ENCODE assay signal across 23 cellular contexts in the genomic region with DNA sequence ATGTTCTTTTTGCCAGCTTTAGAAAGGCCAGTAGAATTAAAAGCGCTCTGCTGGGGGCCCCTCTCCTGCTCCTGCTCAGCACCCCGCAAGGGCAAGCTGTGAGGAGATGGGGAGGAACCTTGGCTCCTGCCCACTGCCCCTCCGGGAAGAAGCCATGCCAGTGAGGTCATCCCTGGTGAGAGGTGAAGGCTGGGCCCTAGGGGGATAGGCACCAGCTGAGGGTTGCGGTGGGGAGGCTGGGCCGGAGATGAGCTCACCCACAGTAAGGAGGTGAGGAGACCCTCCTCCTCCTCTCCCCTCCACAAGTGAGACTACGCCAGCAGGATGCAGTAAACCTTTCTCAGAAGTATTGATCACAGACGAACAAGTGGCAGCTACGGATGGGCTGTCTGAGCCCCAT. TPM values are rescaled to one million over a fixed set of nuclear protein-coding genes. Genes with fewer than 3 reads are reported as not detected.
DNase-seq lines count a peak whose midpoint lies in the region; ATAC-seq and TF ChIP-seq lines count a peak whose summit lies in the region.
"Had no signal": no experiment of that assay in that cellular context is flagged by ENCODE, and none has a peak within 500 bp of the region (broad histone marks: within the 10 kb centered on the region; RNA-seq: fewer than 3 reads in every experiment).

No MANE protein-coding gene starts in this region.

- no peak for TF ChIP-seq EP300 in upper lobe of left lung (IDR thresholded peaks at IDR 0.05)

- H2BK15ac ChIP-seq in mesendoderm (replicated peaks; ENCODE audit: low read depth): no peak overlapping the region

- TF ChIP-seq POLR2A in spleen (IDR thresholded peaks at IDR 0.05) (no peak), upper lobe of left lung (IDR thresholded peaks at IDR 0.05) (no peak)

- H3K23ac ChIP-seq in mesendoderm (ENCODE audit: low read length): no peak overlapping the region

- no CpG with 5 or more reads among the region's 8 CpGs for WGBS in mesendoderm (ENCODE audit: extremely low coverage, insufficient coverage, low lambda C conversion rate)
- WGBS in spleen, 5 donors: 67 to 79% (median 75%) methylated on average over 7 to 8 of the region's 8 CpGs
- WGBS in upper lobe of left lung, 2 donors: 56 to 83% methylated on average over 6 to 8 of the region's 8 CpGs

- H3K79me1 ChIP-seq in mesendoderm (ENCODE audit: low read length): no peaks in the 10 kb centered on the region

- no peaks in the 10 kb centered on the region for H3K79me2 ChIP-seq in mesendoderm (ENCODE audit: control insufficient read depth, insufficient read depth, low read length)

- no peak for TF ChIP-seq CTCF in spleen (IDR thresholded peaks at IDR 0.05 in 8 of 11, conservative IDR thresholded peaks at IDR 0.05 in 3 of 11)
- no peak for TF ChIP-seq CTCF in upper lobe of left lung (IDR thresholded peaks at IDR 0.05)

- no peak overlapping the region for H2BK5ac ChIP-seq in mesendoderm (ENCODE audit: low read length)

- no peak overlapping the region for H3K27ac Mint-ChIP-seq in activated CD4-positive, alpha-beta memory T cell treated with anti-CD3 and anti-CD28 coated beads, Interleukin-2, amount 10 ng/mL, durations not matched to agents 7 days and 5 days
- H3K27ac Mint-ChIP-seq: CD14-positive monocyte, HFFc6 had no signal

- CTCF ChIA-PET in activated CD4-positive, alpha-beta memory T cell treated with anti-CD3 and anti-CD28 coated beads, Interleukin-2, amount 10 ng/mL, durations not matched to agents 7 days and 5 days (lab: Charles Lee): no interaction called here

- H3K27ac ChIP-seq in mesendoderm (ENCODE audit: low read depth, low read length): no peak overlapping the region
- H3K27ac ChIP-seq in spleen: no peak overlapping the region
- no peak overlapping the region for H3K27ac ChIP-seq in upper lobe of left lung
- H3K27ac ChIP-seq: GM23248, HL-60 had no signal

- H2AK5ac ChIP-seq in mesendoderm (ENCODE audit: low read length): no peak overlapping the region

- H3K27me3 ChIP-seq in mesendoderm (ENCODE audit: insufficient read depth, low read length, poor library complexity) (no peaks in the 10 kb centered on the region), spleen (replicated peaks in 1 of 7) (no peaks in the 10 kb centered on the region), upper lobe of left lung (no peaks in the 10 kb centered on the region)

- H3K36me3 Mint-ChIP-seq in activated CD4-positive, alpha-beta memory T cell treated with anti-CD3 and anti-CD28 coated beads, Interleukin-2, amount 10 ng/mL, durations not matched to agents 7 days and 5 days (ENCODE audit: low read depth): no peaks in the 10 kb centered on the region
- H3K36me3 Mint-ChIP-seq: CD14-positive monocyte; CD4-positive, alpha-beta memory T cell had no signal

- H3K36me3 ChIP-seq in mesendoderm (ENCODE audit: control insufficient read depth, insufficient read depth, low read length) (no peaks in the 10 kb centered on the region), spleen (no peaks in the 10 kb centered on the region), upper lobe of left lung (no peaks in the 10 kb centered on the region)

- peaks cover 3% of the 10 kb centered on the region for H3K27me3 Mint-ChIP-seq in activated CD4-positive, alpha-beta memory T cell treated with anti-CD3 and anti-CD28 coated beads, Interleukin-2, amount 10 ng/mL, durations not matched to agents 7 days and 5 days

- no peak overlapping the region for H3K4ac ChIP-seq in mesendoderm (ENCODE audit: low read depth, low read length)

- no peak overlapping the region for H3K4me2 ChIP-seq in mesendoderm (ENCODE audit: low read length)

- DNase-seq in Daoy (ENCODE audit: low read depth): peak; percentile 71
- DNase-seq in HT1080 (ENCODE audit: low read depth): peak; percentile 24
- DNase-seq in mesendoderm: peak; percentile 13
- DNase-seq in spleen: peak; percentile 57
- DNase-seq in activated CD4-positive, alpha-beta memory T cell treated with anti-CD3 and anti-CD28 coated beads, Interleukin-2, amount 10 ng/mL, durations not matched to agents 7 days and 5 days: no peak
- DNase-seq in NCI-H1694 treated with DMSO at 0.1 percent for 48 hours (lab: John Stamatoyannopoulos, UW): no peak
- no peak for DNase-seq in upper lobe of left lung
- DNase-seq: AML-193; CD4-positive, alpha-beta memory T cell; DMS 273 treated with DMSO at 0.1 percent for 48 hours; DMS53; DND-41; GDM1; GM23248; HCEC 1CT; HFFc6; IMR-90 had no signal

- POLR2A ChIA-PET in activated CD4-positive, alpha-beta memory T cell treated with anti-CD3 and anti-CD28 coated beads, Interleukin-2, amount 10 ng/mL, durations not matched to agents 7 days and 5 days (lab: Charles Lee): no interaction called here

- no peak overlapping the region for H3K4me3 Mint-ChIP-seq in activated CD4-positive, alpha-beta memory T cell treated with anti-CD3 and anti-CD28 coated beads, Interleukin-2, amount 10 ng/mL, durations not matched to agents 7 days and 5 days
- H3K4me3 Mint-ChIP-seq: CD14-positive monocyte; CD4-positive, alpha-beta memory T cell; HFFc6 had no signal

- H4K8ac ChIP-seq in mesendoderm (ENCODE audit: low read depth, low read length): no peak overlapping the region

- no peak overlapping the region for H2BK120ac ChIP-seq in mesendoderm (ENCODE audit: low read depth, low read length)

- no peaks in the 10 kb centered on the region for H3K4me1 Mint-ChIP-seq in activated CD4-positive, alpha-beta memory T cell treated with anti-CD3 and anti-CD28 coated beads, Interleukin-2, amount 10 ng/mL, durations not matched to agents 7 days and 5 days
- H3K4me1 Mint-ChIP-seq: CD14-positive monocyte; CD4-positive, alpha-beta memory T cell had no signal

- no peak overlapping the region for H3K56ac ChIP-seq in mesendoderm (ENCODE audit: low read length)

- ATAC-seq in GM21576 (IDR thresholded peaks at IDR 0.05; ENCODE audit: unreplicated experiment) (no peak), upper lobe of left lung (ENCODE audit: low FRiP score in 2 of 2) (no peak)
- ATAC-seq: GM12878, K562 had no signal

- H3K18ac ChIP-seq in mesendoderm (ENCODE audit: low read length): no peak overlapping the region

- no peak overlapping the region for H4K5ac ChIP-seq in mesendoderm (ENCODE audit: low read length)

- intact Hi-C loops in spleen (cut with DNase I; ENCODE audit: low total_unique reads): no loop called here

- H3K4me1 ChIP-seq in mesendoderm (ENCODE audit: control insufficient read depth, low read depth, low read length) (no peaks in the 10 kb centered on the region), spleen (peaks cover 0 to 30% (median 0%) of the 10 kb centered on the region in 6 donors), upper lobe of left lung (no peaks in the 10 kb centered on the region)

- no peaks in the 10 kb centered on the region for H3K9me3 Mint-ChIP-seq in activated CD4-positive, alpha-beta memory T cell treated with anti-CD3 and anti-CD28 coated beads, Interleukin-2, amount 10 ng/mL, durations not matched to agents 7 days and 5 days
- H3K9me3 Mint-ChIP-seq: CD14-positive monocyte; CD4-positive, alpha-beta memory T cell; HFFc6 had no signal

- no peak overlapping the region for H3K4me3 ChIP-seq in mesendoderm (ENCODE audit: low read length)
- no peak overlapping the region for H3K4me3 ChIP-seq in spleen
- no peak overlapping the region for H3K4me3 ChIP-seq in upper lobe of left lung
- H3K4me3 ChIP-seq: GM12878, GM23248, K562 had no signal

- H3K9ac ChIP-seq in mesendoderm (ENCODE audit: low read length): no peak overlapping the region
- H3K9ac ChIP-seq: GM23248 had no signal

- H3K9me3 ChIP-seq in spleen (no peaks in the 10 kb centered on the region), upper lobe of left lung (no peaks in the 10 kb centered on the region)

RNA-seq across cellular contexts. Expression of a gene that starts 32.1 kb away (rescaled TPM):
- 0.17 TPM in 1 of 2 replicates, not detected in the other for total RNA-seq in Daoy (2014; rRNA removed; shearing (Covaris generic))
- not detected in 2 replicates for total RNA-seq in HT1080 (2014; rRNA removed; shearing (Covaris generic))
- not detected in 2 replicates for polyA plus RNA-seq in HT1080 (2015; cell fraction: cytosol; rRNA removed)
- polyA plus RNA-seq in HT1080 (2015; cell fraction: nucleus; rRNA removed): 0.03 TPM in 1 of 2 replicates, not detected in the other
- polyA plus RNA-seq in mesendoderm (2013, experiment 1 of 2): 0.14 TPM
- polyA plus RNA-seq in mesendoderm (2013, experiment 2 of 2): 0.18 TPM
- 1 to 10 TPM in 6 of 7 donors, under 1 TPM in 1; 0.70 to 6.0 (median 2.3) TPM for total RNA-seq in spleen
- under 1 TPM; 0.05 to 0.48 (median 0.07) TPM for polyA plus RNA-seq in spleen
- total RNA-seq in activated CD4-positive, alpha-beta memory T cell treated with anti-CD3 and anti-CD28 coated beads, Interleukin-2, amount 10 ng/mL, durations not matched to agents 7 days and 5 days: under 1 TPM in 1 of 2 experiments, not detected in 1; 0.08 TPM
- under 1 TPM in 2 of 6 donors, not detected in 4; 0.06 to 0.20 TPM for total RNA-seq in upper lobe of left lung
- total RNA-seq: CD4-positive, alpha-beta memory T cell; GM12878; GM23248; HFFc6; IMR-90; K562 had no signal
- polyA plus RNA-seq: BJ, CD14-positive monocyte, GM12878, GM23248, IMR-90, K562 had no signal

Comparison
In these comparisons a context has a peak if more than half of its experiments do, and no peak if none do; other contexts are left out.
1. DNase-seq: peak in Daoy (single experiment), HT1080 (single experiment), mesendoderm (single experiment) and spleen (single experiment); none in activated CD4-positive, alpha-beta memory T cell treated with anti-CD3 and anti-CD28 coated beads, Interleukin-2, amount 10 ng/mL, durations not matched to agents 7 days and 5 days (single experiment), NCI-H1694 treated with DMSO at 0.1 percent for 48 hours (single experiment) and upper lobe of left lung (0 of 2).